14 cellular contexts compared by ENCODE assay signal in genomic region chr6:32393660-32394420, GRCh38. TPM values are rescaled to one million over a fixed set of nuclear protein-coding genes. Genes with fewer than 3 reads are reported as not detected.
DNase-seq lines count a peak whose midpoint lies in the region; ATAC-seq, FAIRE-seq and TF ChIP-seq lines count a peak whose summit lies in the region.
"Had no signal": no experiment of that assay in that cellular context is flagged by ENCODE, and none has a peak within 500 bp of the region (broad histone marks: within the 10 kb centered on the region; RNA-seq: fewer than 3 reads in every experiment).

No MANE protein-coding gene starts in this region.

- H3K36me3 ChIP-seq in esophagus (ENCODE audit: control insufficient read depth in 2 of 2, insufficient read depth in 2 of 2, low read length in 1 of 2) (no peaks in the 10 kb centered on the region), lower lobe of right lung (no peaks in the 10 kb centered on the region)
- H3K36me3 ChIP-seq: SJSA1, upper lobe of left lung had no signal

- no peak for TF ChIP-seq POLR2A in H54 (IDR thresholded peaks at IDR 0.05; ENCODE audit: low read depth, low read length)

- 40% methylated on average over 7 of the region's 7 CpGs for WGBS in esophagus, 2 donors

- H3K27ac ChIP-seq in esophagus (ENCODE audit: low read depth in 2 of 2, low read length in 1 of 2) (peak overlapping the region; percentile 40), lower lobe of right lung (no peak overlapping the region)
- H3K27ac ChIP-seq: A549, SJSA1 had no signal

- peak; percentile 46 for DNase-seq in activated CD4-positive, alpha-beta T cell treated with anti-CD3 and anti-CD28 coated beads, Interleukin-2, amount 10 ng/mL, durations not matched to agents 24 days and 14 days
- no peak for DNase-seq in activated CD4-positive, alpha-beta T cell treated with anti-CD3 and anti-CD28 coated beads for 36 hours
- DNase-seq in lower lobe of right lung (no peak), type B pancreatic cell (ENCODE audit: extremely low spot score, unreplicated experiment) (no peak), H54 (ENCODE audit: insufficient read length, low spot score) (no peak), GM10266 (ENCODE audit: extremely low spot score) (no peak)
- DNase-seq: activated CD4-positive, alpha-beta memory T cell treated with anti-CD3 and anti-CD28 coated beads, Interleukin-2, amount 10 ng/mL, durations not matched to agents 7 days and 5 days; activated naive CD8-positive, alpha-beta T cell treated with anti-CD3 and anti-CD28 coated beads for 36 hours; upper lobe of left lung had no signal

- CTCF ChIA-PET in activated CD4-positive, alpha-beta T cell treated with anti-CD3 and anti-CD28 coated beads for 36 hours (lab: Charles Lee) = no interaction called here

- no peaks in the 10 kb centered on the region for H3K36me3 Mint-ChIP-seq in activated CD4-positive, alpha-beta T cell treated with anti-CD3 and anti-CD28 coated beads, Interleukin-2, amount 10 ng/mL, durations not matched to agents 24 days and 14 days (ENCODE audit: low read depth)
- no peaks in the 10 kb centered on the region for H3K36me3 Mint-ChIP-seq in activated CD4-positive, alpha-beta T cell treated with anti-CD3 and anti-CD28 coated beads for 36 hours (ENCODE audit: low read depth)
- H3K36me3 Mint-ChIP-seq in type B pancreatic cell = no peaks in the 10 kb centered on the region
- H3K36me3 Mint-ChIP-seq: activated naive CD8-positive, alpha-beta T cell treated with anti-CD3 and anti-CD28 coated beads for 36 hours had no signal

- H3K4me1 ChIP-seq in esophagus (ENCODE audit: control insufficient read depth in 2 of 2, insufficient read depth in 2 of 2, low read length in 1 of 2) (peaks cover 0 to 3% of the 10 kb centered on the region in 2 donors), lower lobe of right lung (no peaks in the 10 kb centered on the region)
- H3K4me1 ChIP-seq: A549, SJSA1, upper lobe of left lung had no signal

- peaks cover 4% of the 10 kb centered on the region for H3K4me1 Mint-ChIP-seq in activated CD4-positive, alpha-beta T cell treated with anti-CD3 and anti-CD28 coated beads, Interleukin-2, amount 10 ng/mL, durations not matched to agents 24 days and 14 days
- peaks cover 3% of the 10 kb centered on the region for H3K4me1 Mint-ChIP-seq in activated CD4-positive, alpha-beta T cell treated with anti-CD3 and anti-CD28 coated beads for 36 hours
- peaks cover 9% of the 10 kb centered on the region for H3K4me1 Mint-ChIP-seq in type B pancreatic cell (ENCODE audit: unreplicated experiment)

- FAIRE-seq in H54 (lab: Jason Lieb, UNC) = no peak
- FAIRE-seq: A549 had no signal

- intact Hi-C loops in activated CD4-positive, alpha-beta T cell treated with anti-CD3 and anti-CD28 coated beads, Interleukin-2, amount 10 ng/mL, durations not matched to agents 24 days and 14 days (cut with micrococcal nuclease) = no loop called here
- intact Hi-C loops in activated CD4-positive, alpha-beta T cell treated with anti-CD3 and anti-CD28 coated beads for 36 hours (cut with DNase I, micrococcal nuclease) = no loop called here
- intact Hi-C loops in lower lobe of right lung (cut with DNase I) = no loop called here

- POLR2A ChIA-PET in activated CD4-positive, alpha-beta T cell treated with anti-CD3 and anti-CD28 coated beads for 36 hours (lab: Charles Lee) = no interaction called here

- no peak overlapping the region for H3K27ac Mint-ChIP-seq in activated CD4-positive, alpha-beta T cell treated with anti-CD3 and anti-CD28 coated beads, Interleukin-2, amount 10 ng/mL, durations not matched to agents 24 days and 14 days
- no peak overlapping the region for H3K27ac Mint-ChIP-seq in activated CD4-positive, alpha-beta T cell treated with anti-CD3 and anti-CD28 coated beads for 36 hours
- H3K27ac Mint-ChIP-seq in type B pancreatic cell = peak overlapping the region; percentile 6
- H3K27ac Mint-ChIP-seq: activated CD4-positive, alpha-beta memory T cell treated with anti-CD3 and anti-CD28 coated beads, Interleukin-2, amount 10 ng/mL, durations not matched to agents 7 days and 5 days; activated naive CD8-positive, alpha-beta T cell treated with anti-CD3 and anti-CD28 coated beads for 36 hours; IgD-negative memory B cell had no signal

- no peaks in the 10 kb centered on the region for H3K9me3 Mint-ChIP-seq in activated CD4-positive, alpha-beta T cell treated with anti-CD3 and anti-CD28 coated beads, Interleukin-2, amount 10 ng/mL, durations not matched to agents 24 days and 14 days
- no peaks in the 10 kb centered on the region for H3K9me3 Mint-ChIP-seq in activated CD4-positive, alpha-beta T cell treated with anti-CD3 and anti-CD28 coated beads for 36 hours (ENCODE audit: low read depth)
- no peaks in the 10 kb centered on the region for H3K9me3 Mint-ChIP-seq in type B pancreatic cell
- H3K9me3 Mint-ChIP-seq: activated CD4-positive, alpha-beta memory T cell treated with anti-CD3 and anti-CD28 coated beads, Interleukin-2, amount 10 ng/mL, durations not matched to agents 7 days and 5 days; activated naive CD8-positive, alpha-beta T cell treated with anti-CD3 and anti-CD28 coated beads for 36 hours; IgD-negative memory B cell had no signal

- H3K9me3 ChIP-seq in esophagus (ENCODE audit: control insufficient read depth in 2 of 2, insufficient read depth in 1 of 2, low read depth in 1 of 2, low read length in 1 of 2) (no peaks in the 10 kb centered on the region), lower lobe of right lung (no peaks in the 10 kb centered on the region)
- H3K9me3 ChIP-seq: A549, SJSA1, upper lobe of left lung had no signal

- H3K27me3 ChIP-seq in esophagus (ENCODE audit: control insufficient read depth in 1 of 2, insufficient read depth in 2 of 2, low read length in 2 of 2) (no peaks in the 10 kb centered on the region), lower lobe of right lung (ENCODE audit: low read depth) (no peaks in the 10 kb centered on the region)
- H3K27me3 ChIP-seq: upper lobe of left lung had no signal

- TF ChIP-seq CTCF in lower lobe of right lung (IDR thresholded peaks at IDR 0.05) (no peak), type B pancreatic cell (conservative IDR thresholded peaks at IDR 0.05) (no peak), GM10266 (IDR thresholded peaks at IDR 0.05; ENCODE audit: control insufficient read depth, insufficient read depth, low read depth, missing control alignments) (no peak)

- H3K4me3 ChIP-seq in esophagus (ENCODE audit: low read depth in 1 of 2, low read length in 2 of 2) (no peak overlapping the region), lower lobe of right lung (no peak overlapping the region)
- H3K4me3 ChIP-seq: A549, SJSA1, upper lobe of left lung had no signal

- H3K4me3 Mint-ChIP-seq in activated CD4-positive, alpha-beta T cell treated with anti-CD3 and anti-CD28 coated beads, Interleukin-2, amount 10 ng/mL, durations not matched to agents 24 days and 14 days = no peak overlapping the region
- H3K4me3 Mint-ChIP-seq in activated CD4-positive, alpha-beta T cell treated with anti-CD3 and anti-CD28 coated beads for 36 hours = no peak overlapping the region
- H3K4me3 Mint-ChIP-seq in type B pancreatic cell = no peak overlapping the region
- H3K4me3 Mint-ChIP-seq: activated CD4-positive, alpha-beta memory T cell treated with anti-CD3 and anti-CD28 coated beads, Interleukin-2, amount 10 ng/mL, durations not matched to agents 7 days and 5 days; activated naive CD8-positive, alpha-beta T cell treated with anti-CD3 and anti-CD28 coated beads for 36 hours; IgD-negative memory B cell had no signal

- H3K27me3 Mint-ChIP-seq in activated CD4-positive, alpha-beta T cell treated with anti-CD3 and anti-CD28 coated beads, Interleukin-2, amount 10 ng/mL, durations not matched to agents 24 days and 14 days = peaks cover 31% of the 10 kb centered on the region
- peaks cover 13% of the 10 kb centered on the region for H3K27me3 Mint-ChIP-seq in activated CD4-positive, alpha-beta T cell treated with anti-CD3 and anti-CD28 coated beads for 36 hours
- H3K27me3 Mint-ChIP-seq in type B pancreatic cell = peaks cover 3% of the 10 kb centered on the region
- H3K27me3 Mint-ChIP-seq: IgD-negative memory B cell had no signal

- ATAC-seq in activated CD4-positive, alpha-beta T cell treated with anti-CD3 and anti-CD28 coated beads for 36 hours = no peak
- ATAC-seq in lower lobe of right lung (peak; percentile 52 to 62), GM19463 (IDR thresholded peaks at IDR 0.05; ENCODE audit: unreplicated experiment) (no peak)
- ATAC-seq: A549 had no signal

RNA-seq across cellular contexts. Expression of gene BTNL2, which starts 13.1 kb away (rescaled TPM):
- total RNA-seq in activated CD4-positive, alpha-beta T cell treated with anti-CD3 and anti-CD28 coated beads, Interleukin-2, amount 10 ng/mL, durations not matched to agents 24 days and 14 days = not detected in 2 replicates
- not detected for total RNA-seq in activated CD4-positive, alpha-beta T cell treated with anti-CD3 and anti-CD28 coated beads for 36 hours
- not detected for polyA plus RNA-seq in esophagus
- total RNA-seq in lower lobe of right lung (not detected), type B pancreatic cell (ENCODE audit: low replicate concordance) (not detected in 2 replicates)
- total RNA-seq: activated CD4-positive, alpha-beta memory T cell treated with anti-CD3 and anti-CD28 coated beads, Interleukin-2, amount 10 ng/mL, durations not matched to agents 7 days and 5 days; activated naive CD8-positive, alpha-beta T cell treated with anti-CD3 and anti-CD28 coated beads for 36 hours; SJSA1; upper lobe of left lung had no signal
- polyA plus RNA-seq: A549, IgD-negative memory B cell had no signal

RNA-seq across cellular contexts. Expression of gene TSBP1, which starts 22.1 kb away (rescaled TPM):
- total RNA-seq in activated CD4-positive, alpha-beta T cell treated with anti-CD3 and anti-CD28 coated beads, Interleukin-2, amount 10 ng/mL, durations not matched to agents 24 days and 14 days = not detected in 2 replicates
- total RNA-seq in activated CD4-positive, alpha-beta T cell treated with anti-CD3 and anti-CD28 coated beads for 36 hours = not detected
- not detected for polyA plus RNA-seq in esophagus
- total RNA-seq in lower lobe of right lung (not detected), type B pancreatic cell (ENCODE audit: low replicate concordance) (not detected in 2 replicates)
- total RNA-seq: activated CD4-positive, alpha-beta memory T cell treated with anti-CD3 and anti-CD28 coated beads, Interleukin-2, amount 10 ng/mL, durations not matched to agents 7 days and 5 days; activated naive CD8-positive, alpha-beta T cell treated with anti-CD3 and anti-CD28 coated beads for 36 hours; SJSA1; upper lobe of left lung had no signal
- polyA plus RNA-seq: A549 had no signal

RNA-seq across cellular contexts. Expression of gene HLA-DRA, which starts 45.8 kb away (rescaled TPM):
- total RNA-seq in activated CD4-positive, alpha-beta T cell treated with anti-CD3 and anti-CD28 coated beads, Interleukin-2, amount 10 ng/mL, durations not matched to agents 24 days and 14 days = 12.9 and 14.0 TPM in 2 replicates
- total RNA-seq in activated CD4-positive, alpha-beta T cell treated with anti-CD3 and anti-CD28 coated beads for 36 hours = 1 to 10 TPM; 4.3 to 6.0 TPM
- 100 to 1,000 TPM in 1 of 2 donors, 10 to 100 TPM in 1; 25.7 to 132 TPM for polyA plus RNA-seq in esophagus
- 2,056 TPM for total RNA-seq in lower lobe of right lung
- total RNA-seq in type B pancreatic cell (ENCODE audit: low replicate concordance) = 1.4 and 2.1 TPM in 2 replicates
- total RNA-seq: SJSA1 had no signal
- polyA plus RNA-seq: A549 had no signal

Comparison
In these comparisons a context has a peak if more than half of its experiments do, and no peak if none do; other contexts are left out.
1. ATAC-seq: peak in lower lobe of right lung (2 of 2); none in activated CD4-positive, alpha-beta T cell treated with anti-CD3 and anti-CD28 coated beads for 36 hours (single experiment) and GM19463 (single experiment).
2. RNA of gene HLA-DRA, which starts 45.8 kb away (total RNA-seq): 2,056 TPM in lower lobe of right lung (single experiment); 12.9 to 14.0 TPM in activated CD4-positive, alpha-beta T cell treated with anti-CD3 and anti-CD28 coated beads, Interleukin-2, amount 10 ng/mL, durations not matched to agents 24 days and 14 days, 4.3 to 6.0 TPM in activated CD4-positive, alpha-beta T cell treated with anti-CD3 and anti-CD28 coated beads for 36 hours and 1.4 to 2.1 TPM in type B pancreatic cell; every median in the first group is over 100 times any median in the second.